Comparison of ENCODE assay signal across 26 cellular contexts in genomic region chr10:68790476-68790875, GRCh38. TPM values are rescaled to one million over a fixed set of nuclear protein-coding genes. Genes with fewer than 3 reads are reported as not detected.
DNase-seq lines count a peak whose midpoint lies in the region; ATAC-seq, FAIRE-seq and TF ChIP-seq lines count a peak whose summit lies in the region.
"Had no signal": no experiment of that assay in that cellular context is flagged by ENCODE, and none has a peak within 500 bp of the region (broad histone marks: within the 10 kb centered on the region; RNA-seq: fewer than 3 reads in every experiment).

No MANE protein-coding gene starts in this region.

- in situ Hi-C loops in K562 (cut with MboI) = loop anchor here (10.0 kb wide), 1 partner anchor 1964 kb away; no protein-coding TSS in a partner anchor

- no TSS peak for BruUV-seq in K562 (replicated peaks; lab: Mats Ljungman, UMichigan)

- TF ChIP-seq RAD21 in K562 (CRISPR knock-in tag; conservative IDR thresholded peaks at IDR 0.05 in 1 of 2, IDR thresholded peaks at IDR 0.05 in 1 of 2) = no peak

- H2AFZ ChIP-seq in MM.1S (ENCODE audit: low read length) = no peak overlapping the region
- no peak overlapping the region for H2AFZ ChIP-seq in K562 (ENCODE audit: low read depth, low read length)

- H3K9me2 ChIP-seq in MM.1S (replicated peaks; ENCODE audit: insufficient read depth, low read length) = no peaks in the 10 kb centered on the region

- H3K4me3 ChIP-seq in MM.1S (ENCODE audit: low read length) = no peak overlapping the region
- no peak overlapping the region for H3K4me3 ChIP-seq in K562
- H3K4me3 ChIP-seq: BLaER1, GM12878 had no signal

- H3K9me3 ChIP-seq in MM.1S (replicated peaks; ENCODE audit: insufficient read depth, low read length) (no peaks in the 10 kb centered on the region), K562 (replicated peaks; ENCODE audit: control insufficient read depth, insufficient read depth, low read depth, low read length) (no peaks in the 10 kb centered on the region)
- H3K9me3 ChIP-seq: BE2C, BLaER1 had no signal

- H3K27ac ChIP-seq in MM.1S (ENCODE audit: low read length) (peak overlapping the region; percentile 57; the same call in 1 of the 2 replicates), K562 (ENCODE audit: extremely low read depth, low read depth, low read length) (no peak overlapping the region)
- H3K27ac ChIP-seq: BLaER1 had no signal

- H3K36me3 ChIP-seq in MM.1S (replicated peaks; ENCODE audit: insufficient read depth, low read length) = no peaks in the 10 kb centered on the region; the same call in 1 of the 2 replicates
- peaks cover 86% of the 10 kb centered on the region for H3K36me3 ChIP-seq in K562 (ENCODE audit: control insufficient read depth, insufficient read depth, low read length)

- CTCF ChIA-PET in K562 (lab: Yijun Ruan, JAX; ENCODE audit: low intra/inter-chr PET ratio) = interaction anchor here (3.2 kb wide), 1 partner anchor 107 kb away, joined by 39 read pairs; no protein-coding TSS in a partner anchor

- H3K27me3 Mint-ChIP-seq in osteocyte (ENCODE audit: unreplicated experiment) = no peaks in the 10 kb centered on the region
- H3K27me3 Mint-ChIP-seq: CD4-positive, alpha-beta memory T cell; CD4-positive, CD25-positive, alpha-beta regulatory T cell; CD8-positive, alpha-beta memory T cell had no signal

- no peaks in the 10 kb centered on the region for H3K79me2 ChIP-seq in MM.1S (ENCODE audit: low read length)
- no peaks in the 10 kb centered on the region for H3K79me2 ChIP-seq in K562 (ENCODE audit: control insufficient read depth, insufficient read depth, low read length)

- POLR2A ChIA-PET in K562 (lab: Yijun Ruan, JAX) = interaction anchor here (1.0 to 2.0 kb wide), 3 partner anchors 9 to 16 kb away, joined by 4 to 6 read pairs (median 5); no protein-coding TSS in a partner anchor

- H4K20me1 ChIP-seq in MM.1S (ENCODE audit: insufficient read depth, low read length) = no peaks in the 10 kb centered on the region
- H4K20me1 ChIP-seq in K562 (replicated peaks; ENCODE audit: control insufficient read depth, insufficient read depth, low read length) = no peaks in the 10 kb centered on the region
- H4K20me1 ChIP-seq: BLaER1 had no signal

- no peak for TF ChIP-seq EP300 in K562 (IDR thresholded peaks at IDR 0.05; ENCODE audit: low read length)

- TF ChIP-seq CTCF in MM.1S (IDR thresholded peaks at IDR 0.05; ENCODE audit: low read length) = no peak
- TF ChIP-seq CTCF in K562 (IDR thresholded peaks at IDR 0.05 in 2 of 3, conservative IDR thresholded peaks at IDR 0.05 in 1 of 3; ENCODE audit: insufficient read depth in 2 of 3, low read depth in 1 of 3, low read length in 3 of 3) = no peak
- TF ChIP-seq CTCF in osteocyte (IDR thresholded peaks at IDR 0.05) = no peak

- H3K4me2 ChIP-seq in MM.1S (ENCODE audit: low read depth, low read length) (peak overlapping the region; percentile 24; the same call in 1 of the 2 replicates), K562 (ENCODE audit: insufficient read depth, low read length) (no peak overlapping the region)
- H3K4me2 ChIP-seq: BLaER1 had no signal

- H3K27ac Mint-ChIP-seq in osteocyte (ENCODE audit: unreplicated experiment) = no peak overlapping the region
- H3K27ac Mint-ChIP-seq: CD14-positive monocyte; CD4-positive, CD25-positive, alpha-beta regulatory T cell; CD8-positive, alpha-beta memory T cell had no signal

- no peaks in the 10 kb centered on the region for H3K27me3 ChIP-seq in MM.1S (replicated peaks; ENCODE audit: insufficient read depth, low read length)
- no peaks in the 10 kb centered on the region for H3K27me3 ChIP-seq in K562 (ENCODE audit: control insufficient read depth in 2 of 2, insufficient read depth in 2 of 2, low read length in 2 of 2)
- H3K27me3 ChIP-seq: BE2C, BLaER1 had no signal

- H3K4me1 ChIP-seq in MM.1S (ENCODE audit: low read length) = peaks cover 3% of the 10 kb centered on the region; the same call in 1 of the 2 replicates
- no peaks in the 10 kb centered on the region for H3K4me1 ChIP-seq in K562 (replicated peaks in 1 of 2; ENCODE audit: control insufficient read depth in 2 of 2, insufficient read depth in 2 of 2, low read length in 2 of 2)
- H3K4me1 ChIP-seq: BE2C, BLaER1 had no signal

- H3K9me1 ChIP-seq in K562 (ENCODE audit: control insufficient read depth, insufficient read depth, low read length) = no peaks in the 10 kb centered on the region

- no peak overlapping the region for H3K4me3 Mint-ChIP-seq in osteocyte (ENCODE audit: unreplicated experiment)
- H3K4me3 Mint-ChIP-seq: CD14-positive monocyte; CD4-positive, alpha-beta memory T cell; CD4-positive, CD25-positive, alpha-beta regulatory T cell; CD8-positive, alpha-beta memory T cell had no signal

- no peak for TF ChIP-seq POLR2A in K562 (conservative IDR thresholded peaks at IDR 0.05)

- peaks cover 13% of the 10 kb centered on the region for H3F3A ChIP-seq in MM.1S (ENCODE audit: insufficient read depth, low read length)

- intact Hi-C loops in K562 (cut with micrococcal nuclease) = no loop called here

- WGBS in K562 (ENCODE audit: insufficient coverage, low coverage, missing lambda C conversion rate) = 94% methylated on average over 10 of the region's 10 CpGs

- no peaks in the 10 kb centered on the region for H3K4me1 Mint-ChIP-seq in osteocyte (ENCODE audit: unreplicated experiment)
- H3K4me1 Mint-ChIP-seq: CD14-positive monocyte; CD4-positive, alpha-beta memory T cell had no signal

- FAIRE-seq in K562 (lab: Jason Lieb, UNC) = no peak
- FAIRE-seq: GM12878, GM12892, GM18507 had no signal

- no peak overlapping the region for H3K9ac ChIP-seq in MM.1S (ENCODE audit: low read length)
- H3K9ac ChIP-seq in K562 (ENCODE audit: insufficient read depth in 1 of 2, low read depth in 2 of 2, low read length in 2 of 2) = no peak overlapping the region
- H3K9ac ChIP-seq: BLaER1 had no signal

- ATAC-seq in K562 (no peak), HG03280 (IDR thresholded peaks at IDR 0.05; ENCODE audit: unreplicated experiment) (no peak)
- ATAC-seq: GM12878 had no signal

- no peaks in the 10 kb centered on the region for H3K9me3 Mint-ChIP-seq in osteocyte (ENCODE audit: unreplicated experiment)
- H3K9me3 Mint-ChIP-seq: CD14-positive monocyte; CD4-positive, alpha-beta memory T cell; CD4-positive, CD25-positive, alpha-beta regulatory T cell; CD8-positive, alpha-beta memory T cell had no signal

- H3K36me3 Mint-ChIP-seq in osteocyte (ENCODE audit: unreplicated experiment) = peaks cover 35% of the 10 kb centered on the region

- DNase-seq in MM.1S = peak; percentile 64
- DNase-seq in K562 (ENCODE audit: extremely low read depth in 1 of 4, low spot score in 3 of 4) = no peak
- DNase-seq in osteocyte (ENCODE audit: extremely low spot score, unreplicated experiment) = peak; percentile 64
- no peak for DNase-seq in activated effector memory CD4-positive, alpha-beta T cell treated with Interleukin-2 at 50 U/mL for 16 hours
- no peak for DNase-seq in pons (ENCODE audit: low spot score)
- DNase-seq: 8988T; ACHN; BE2C; C1 segment of cervical spinal cord; CD4-positive, alpha-beta memory T cell; CD4-positive, CD25-positive, alpha-beta regulatory T cell; CD8-positive, alpha-beta memory T cell; COR-L47; DMS 273 treated with DMSO at 0.1 percent for 48 hours; DMS153; DMS53; DMS79; DND-41; EL; GDM1 had no signal

TF ChIP-seq in K562, 482 proteins besides CTCF, POLR2A, EP300 and RAD21:
- TF ChIP-seq ZNF586 (CRISPR knock-in tag; conservative IDR thresholded peaks at IDR 0.05) (no peak), ZNF224 (CRISPR knock-in tag; IDR thresholded peaks at IDR 0.05) (no peak), ZBTB33 (CRISPR knock-in tag; IDR thresholded peaks at IDR 0.05) (0 out of 2 replicates have a peak, but pooled peaks have one; percentile 22)

RNA-seq across cellular contexts. Expression of gene STOX1, which starts 36.9 kb away (rescaled TPM):
- total RNA-seq in K562 (2011; cell fraction: chromatin; rRNA removed; ENCODE audit: low replicate concordance) = 0.28 TPM in 1 of 2 replicates, not detected in the other
- total RNA-seq in K562 (2011; cell fraction: nucleolus; rRNA removed) = 0.17 TPM in 1 of 2 replicates, not detected in the other
- total RNA-seq in K562 (2011; cell fraction: nucleoplasm; rRNA removed) = not detected in 2 replicates
- total RNA-seq in K562 (2014; rRNA removed) = 0.09 and 0.16 TPM in 2 replicates
- 0.47 and 0.48 TPM in 2 replicates for total RNA-seq in K562 (2014; rRNA removed; fragmentation: Illumina TruSeq; extraction: Trizol)
- total RNA-seq in K562 (2015; rRNA removed; fragmentation: Illumina TruSeq; extraction: Trizol) = 0.87 and 0.98 TPM in 2 replicates
- total RNA-seq in K562 (2021) = 0.29 and 0.42 TPM in 2 replicates
- 0.23 and 0.39 TPM in 2 replicates for polyA plus RNA-seq in K562 (2011; rRNA removed)
- 0.04 and 0.13 TPM in 2 replicates for polyA plus RNA-seq in K562 (2011; cell fraction: cytosol; rRNA removed)
- 0.09 and 0.13 TPM in 2 replicates for polyA plus RNA-seq in K562 (2011; cell fraction: nucleus; rRNA removed)
- 0.49 and 1.1 TPM in 2 replicates for polyA plus RNA-seq in K562 (2012)
- 0.29 and 0.36 TPM in 2 replicates for polyA plus RNA-seq in K562 (2014; fragmentation: Illumina TruSeq; extraction: Trizol)
- under 1 TPM; 0.13 to 0.20 TPM for polyA plus RNA-seq in K562 (2014; fragmentation: Nextera tagmentation; extraction: Ambion mirVana)
- polyA plus RNA-seq in K562 (2014; rRNA removed) = 0.09 and 1.1 TPM in 2 replicates
- 0.53 and 0.57 TPM in 2 replicates for polyA minus RNA-seq in K562 (2011; rRNA and poly(A)+ RNA removed)
- not detected in 2 replicates for polyA minus RNA-seq in K562 (2011; cell fraction: cytosol; rRNA and poly(A)+ RNA removed)
- polyA minus RNA-seq in K562 (2011; cell fraction: nucleus; rRNA and poly(A)+ RNA removed) = 0.11 and 0.13 TPM in 2 replicates
- 1.3 and 1.6 TPM in 2 replicates for total RNA-seq in osteocyte
- polyA plus RNA-seq: CD14-positive monocyte; CD8-positive, alpha-beta memory T cell had no signal

Comparison
In these comparisons a context has a peak if more than half of its experiments do, and no peak if none do; other contexts are left out.
1. DNase-seq: peak in MM.1S (single experiment) and osteocyte (single experiment); none in K562 (0 of 4), activated effector memory CD4-positive, alpha-beta T cell treated with Interleukin-2 at 50 U/mL for 16 hours (single experiment) and pons (single experiment).